In genomic region chr13:113448885-113449692, GRCh38 we compare ENCODE assay signal across 8 cellular contexts. TPM values are rescaled to one million over a fixed set of nuclear protein-coding genes. Genes with fewer than 3 reads are reported as not detected.
DNase-seq lines count a peak whose midpoint lies in the region; ATAC-seq, FAIRE-seq and TF ChIP-seq lines count a peak whose summit lies in the region.

No MANE protein-coding gene starts in this region.

- H3K27me3 Mint-ChIP-seq in nephron progenitor cell (ENCODE audit: low read depth, poor library complexity) = no peaks in the 10 kb centered on the region

- H3K9me2 ChIP-seq in SU-DHL-6 (replicated peaks; ENCODE audit: insufficient read depth, low read length) = no peaks in the 10 kb centered on the region

- H3K4me3 ChIP-seq in SU-DHL-6 (ENCODE audit: insufficient read depth, low read length, poor library complexity, severe bottlenecking) (peak overlapping the region; percentile 79), bronchial epithelial cell (ENCODE audit: low read depth, low read length) (peak overlapping the region; percentile 29), BE2C (ENCODE audit: low read depth, low read length) (no peak overlapping the region)

- ATAC-seq in GM19395 (IDR thresholded peaks at IDR 0.05; ENCODE audit: unreplicated experiment) (peak; percentile 52), HG03097 (IDR thresholded peaks at IDR 0.05; ENCODE audit: low FRiP score, unreplicated experiment) (no peak)

- 0 out of 2 replicates have a peak, but pooled peaks cover 3% of the 10 kb centered on the region for H3K36me3 ChIP-seq in SU-DHL-6 (ENCODE audit: low read length)
- H3K36me3 ChIP-seq in bronchial epithelial cell (ENCODE audit: control insufficient read depth, insufficient read depth, low read length) = no peaks in the 10 kb centered on the region
- peaks cover 9% of the 10 kb centered on the region for H3K36me3 ChIP-seq in BE2C

- peak overlapping the region; percentile 90 for H3K9ac ChIP-seq in SU-DHL-6 (ENCODE audit: low read length)

- peak overlapping the region; percentile 93 for H3K27ac ChIP-seq in SU-DHL-6 (ENCODE audit: low read depth, low read length)

- H2AFZ ChIP-seq in SU-DHL-6 (ENCODE audit: low read depth, low read length, severe bottlenecking) = no peak overlapping the region

- H4K20me1 ChIP-seq in SU-DHL-6 (ENCODE audit: low read depth, low read length) = no peaks in the 10 kb centered on the region

- peaks cover 51% of the 10 kb centered on the region for H3K4me1 Mint-ChIP-seq in nephron progenitor cell

- H3K4me1 ChIP-seq in BE2C = peaks cover 21% of the 10 kb centered on the region

- H3F3A ChIP-seq in SU-DHL-6 (ENCODE audit: insufficient read depth) = peaks cover 19% of the 10 kb centered on the region

- H3K27me3 ChIP-seq in SU-DHL-6 (ENCODE audit: low read length) (no peaks in the 10 kb centered on the region), bronchial epithelial cell (ENCODE audit: control insufficient read depth, insufficient read depth, low read length) (no peaks in the 10 kb centered on the region), BE2C (no peaks in the 10 kb centered on the region)

- no peaks in the 10 kb centered on the region for H3K9me3 Mint-ChIP-seq in nephron progenitor cell

- TF ChIP-seq CTCF in SU-DHL-6 (IDR thresholded peaks at IDR 0.05; ENCODE audit: insufficient read depth, low read length, poor library complexity, severe bottlenecking) (no peak), bronchial epithelial cell (IDR thresholded peaks at IDR 0.05; ENCODE audit: insufficient read depth, low read length, severe bottlenecking) (no peak), nephron progenitor cell (IDR thresholded peaks at IDR 0.05) (no peak), BE2C (IDR thresholded peaks at IDR 0.05; ENCODE audit: low read depth, low read length) (no peak)

- peak; percentile 89 for FAIRE-seq in bronchial epithelial cell (lab: Jason Lieb, UNC)

- peak overlapping the region; percentile 91 for H3K4me2 ChIP-seq in SU-DHL-6 (ENCODE audit: low read depth, low read length, poor library complexity, severe bottlenecking)

- H3K79me2 ChIP-seq in SU-DHL-6 (ENCODE audit: insufficient read depth, low read length) = peaks cover 8% of the 10 kb centered on the region; the same call in 1 of the 2 replicates

- H3K27ac Mint-ChIP-seq in nephron progenitor cell = peak overlapping the region; percentile 81

- DNase-seq in NCI-H1105 (lab: John Stamatoyannopoulos, UW) = peak; percentile 98
- DNase-seq in bronchial epithelial cell (ENCODE audit: low read depth) = peak; percentile 22
- no peak for DNase-seq in nephron progenitor cell
- DNase-seq in BE2C = no peak
- DNase-seq in NCI-H446 (lab: John Stamatoyannopoulos, UW) = no peak

- H3K36me3 Mint-ChIP-seq in nephron progenitor cell (ENCODE audit: low read depth) = peaks cover 33% of the 10 kb centered on the region

- H3K4me3 Mint-ChIP-seq in nephron progenitor cell = no peak overlapping the region

- H3K9me3 ChIP-seq in SU-DHL-6 (ENCODE audit: insufficient read depth, low read length) (no peaks in the 10 kb centered on the region), BE2C (no peaks in the 10 kb centered on the region)

RNA-seq across cellular contexts. Expression of gene ADPRHL1, which starts 4.2 kb away (rescaled TPM):
- total RNA-seq in bronchial epithelial cell = 0.26 and 1.0 TPM in 2 replicates
- 0.54 TPM for polyA plus RNA-seq in BE2C (2012; ENCODE audit: insufficient read depth, insufficient read length, low read depth)

RNA-seq across cellular contexts. Expression of gene DCUN1D2, which starts 41.4 kb away (rescaled TPM):
- total RNA-seq in bronchial epithelial cell = 14.2 and 16.3 TPM in 2 replicates
- polyA plus RNA-seq in BE2C (2012; ENCODE audit: insufficient read depth, insufficient read length, low read depth) = 31.7 TPM

Comparison
In these comparisons a context has a peak if more than half of its experiments do, and no peak if none do; other contexts are left out.
1. DNase-seq: peak in NCI-H1105 (single experiment) and bronchial epithelial cell (single experiment); none in nephron progenitor cell (single experiment), BE2C (single experiment) and NCI-H446 (0 of 2).